7 cellular contexts compared by ENCODE assay signal in genomic region chr10:109912335-109913282, GRCh38. TPM values are rescaled to one million over a fixed set of nuclear protein-coding genes. Genes with fewer than 3 reads are reported as not detected.
DNase-seq lines count a peak whose midpoint lies in the region; ATAC-seq and TF ChIP-seq lines count a peak whose summit lies in the region.

No MANE protein-coding gene starts in this region.

- no peak overlapping the region for H3K27ac ChIP-seq in WERI-Rb-1
- H3K27ac ChIP-seq in spleen = peak overlapping the region in 3 of 8 donors; percentile 30 to 34 (median 31)

- ATAC-seq in GM19043 (IDR thresholded peaks at IDR 0.05; ENCODE audit: low read depth, unreplicated experiment) = peak; percentile 88
- peak; percentile 68 for ATAC-seq in HG02884 (IDR thresholded peaks at IDR 0.05; ENCODE audit: unreplicated experiment)

- DNase-seq in NOMO-1 (lab: John Stamatoyannopoulos, UW; ENCODE audit: unreplicated experiment in 2 of 2) (peak; percentile 55 to 87), fibroblast of the aortic adventitia (ENCODE audit: low read depth) (peak; percentile 91), WERI-Rb-1 (no peak), Kasumi-1 (lab: John Stamatoyannopoulos, UW) (no peak), spleen (no peak)

- H3K27me3 ChIP-seq in WERI-Rb-1 (ENCODE audit: insufficient read depth, low read depth, severe bottlenecking) (no peaks in the 10 kb centered on the region), spleen (replicated peaks in 1 of 7) (no peaks in the 10 kb centered on the region)

- H3K36me3 ChIP-seq in WERI-Rb-1 (peaks cover 13% of the 10 kb centered on the region), spleen (peaks cover 0 to 49% (median 7%) of the 10 kb centered on the region in 6 donors)

- H3K4me1 ChIP-seq in spleen = peaks cover 12 to 84% (median 69%) of the 10 kb centered on the region in 6 donors

- WGBS in spleen, 5 donors = 66 to 90% (median 75%) methylated on average over 2 of the region's 2 CpGs

- no peak for TF ChIP-seq POLR2A in spleen (IDR thresholded peaks at IDR 0.05)

- H3K4me3 ChIP-seq in fibroblast of the aortic adventitia (ENCODE audit: low read depth, low read length) (no peak overlapping the region), WERI-Rb-1 (ENCODE audit: low read depth, low read length) (no peak overlapping the region), spleen (no peak overlapping the region)

- H3K9me3 ChIP-seq in WERI-Rb-1 (ENCODE audit: severe bottlenecking) (no peaks in the 10 kb centered on the region), spleen (no peaks in the 10 kb centered on the region)

- intact Hi-C loops in spleen (cut with DNase I; ENCODE audit: low total_unique reads) = no loop called here

- TF ChIP-seq CTCF in fibroblast of the aortic adventitia (IDR thresholded peaks at IDR 0.05; ENCODE audit: insufficient read depth, low read length) (no peak), WERI-Rb-1 (IDR thresholded peaks at IDR 0.05; ENCODE audit: low read depth, low read length) (no peak), spleen (IDR thresholded peaks at IDR 0.05 in 8 of 11, conservative IDR thresholded peaks at IDR 0.05 in 3 of 11) (no peak)

RNA-seq across cellular contexts. Expression of gene XPNPEP1, which starts 10.7 kb away (rescaled TPM):
- total RNA-seq in fibroblast of the aortic adventitia (ENCODE audit: low replicate concordance) = 103 and 253 TPM in 2 replicates
- 10 to 100 TPM; 51.0 to 97.1 (median 64.8) TPM for total RNA-seq in spleen
- polyA plus RNA-seq in spleen = 10 to 100 TPM; 23.1 to 29.5 (median 26.2) TPM

Comparison
In these comparisons a context has a peak if more than half of its experiments do, and no peak if none do; other contexts are left out.
1. DNase-seq: peak in NOMO-1 (2 of 2) and fibroblast of the aortic adventitia (single experiment); none in WERI-Rb-1 (single experiment), Kasumi-1 (0 of 2) and spleen (single experiment).